27 cellular contexts compared by ENCODE assay signal in the genomic region with DNA sequence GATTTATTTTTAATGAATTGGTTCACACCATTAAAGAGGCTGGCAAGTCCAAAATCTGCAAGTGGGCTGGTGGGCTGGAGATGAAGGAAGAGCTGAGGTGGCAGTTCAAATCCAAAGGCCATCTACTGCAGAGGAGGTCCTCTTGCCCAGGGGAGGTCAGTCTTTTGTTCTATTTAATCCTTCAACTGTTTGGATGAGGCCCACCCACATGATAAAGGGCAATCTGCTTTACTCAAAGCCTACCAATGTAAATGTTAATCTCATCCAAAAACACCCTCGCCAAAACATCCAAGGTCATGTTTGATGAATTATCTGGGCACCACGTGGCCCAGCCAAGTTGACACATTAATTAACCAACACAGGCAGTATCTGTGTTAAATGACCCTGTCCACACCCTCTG.
"Had no signal": no experiment of that assay in that cellular context is flagged by ENCODE, and none has a peak within 500 bp of the region (broad histone marks: within the 10 kb centered on the region; RNA-seq: fewer than 3 reads in every experiment).

No MANE protein-coding gene starts in this region.

- H3K9me3 ChIP-seq: colonic mucosa, esophagus muscularis mucosa, esophagus squamous epithelium, gastrocnemius medialis, gastroesophageal sphincter, heart left ventricle, heart right ventricle had no signal

- DNase-seq: colonic mucosa; cortex of kidney; dermis blood vessel endothelial cell; dorsolateral prefrontal cortex; effector CD4-positive, alpha-beta T cell; effector CD8-positive, alpha-beta T cell; effector memory CD4-positive, alpha-beta T cell; effector memory CD8-positive, alpha-beta T cell; endodermal cell; erythroblast; esophagus squamous epithelium; foreskin fibroblast; foreskin keratinocyte; foreskin melanocyte; gastrocnemius medialis; glutamatergic neuron; head of caudate nucleus; heart left ventricle; heart right ventricle had no signal

- H3K4me3 ChIP-seq: colonic mucosa, coronary artery, dorsolateral prefrontal cortex, esophagus muscularis mucosa, esophagus squamous epithelium, gastrocnemius medialis, gastroesophageal sphincter, heart left ventricle, heart right ventricle had no signal

- ATAC-seq: effector memory CD8-positive, alpha-beta T cell; esophagus mucosa; foreskin keratinocyte; gastrocnemius medialis; gastroesophageal sphincter; heart left ventricle; heart right ventricle had no signal

- FAIRE-seq: colon, endometrium, frontal cortex had no signal

- H3K4me1 ChIP-seq: colonic mucosa, esophagus muscularis mucosa, esophagus squamous epithelium, foreskin keratinocyte, gastrocnemius medialis, gastroesophageal sphincter, heart left ventricle, heart right ventricle had no signal

- H3K27me3 ChIP-seq: colonic mucosa, foreskin keratinocyte had no signal

- H3K36me3 ChIP-seq: colonic mucosa, esophagus muscularis mucosa, esophagus squamous epithelium, gastrocnemius medialis, gastroesophageal sphincter, heart left ventricle, heart right ventricle had no signal

- H3K27ac ChIP-seq: colonic mucosa, coronary artery, dorsolateral prefrontal cortex, epithelial cell of prostate, esophagus muscularis mucosa, esophagus squamous epithelium, foreskin keratinocyte, gastrocnemius medialis, gastroesophageal sphincter, heart left ventricle, heart right ventricle had no signal
